ENCODE assay signal across 28 cellular contexts in genomic region chr2:222459983-222460382, GRCh38. TPM values are rescaled to one million over a fixed set of nuclear protein-coding genes. Genes with fewer than 3 reads are reported as not detected.
"Had no signal": no experiment of that assay in that cellular context is flagged by ENCODE, and none has a peak within 500 bp of the region (broad histone marks: within the 10 kb centered on the region; RNA-seq: fewer than 3 reads in every experiment).

No MANE protein-coding gene starts in this region.

- H3K27ac Mint-ChIP-seq: dendritic cell treated with granulocyte-macrophage colony-stimulating factor and Interleukin-4, amounts not matched to agents 40 ng/mL and 50 ng/mL, for 4 days; effector memory CD8-positive, alpha-beta T cell; endodermal cell; immature natural killer cell; memory B cell had no signal

- H3K27me3 ChIP-seq: colonic mucosa, foreskin keratinocyte, heart left ventricle had no signal

- H3K27ac ChIP-seq: colonic mucosa, epithelial cell of prostate, foreskin keratinocyte, gastroesophageal sphincter, heart left ventricle, hepatocyte, left ventricle myocardium inferior, lower lobe of right lung had no signal

- H2AFZ ChIP-seq: hepatocyte had no signal

- H3K4me2 ChIP-seq: hepatocyte had no signal

- H3K9me3 ChIP-seq: colonic mucosa, gastroesophageal sphincter, heart left ventricle, left ventricle myocardium inferior, lower lobe of right lung had no signal

- H3K4me1 ChIP-seq: colonic mucosa, foreskin keratinocyte, gastroesophageal sphincter, lower lobe of right lung had no signal

- H3K4me3 ChIP-seq: colonic mucosa, gastroesophageal sphincter, heart left ventricle, hepatocyte, left ventricle myocardium inferior, lower lobe of right lung had no signal

- H3K36me3 ChIP-seq: colonic mucosa, gastroesophageal sphincter, heart left ventricle, left ventricle myocardium inferior, lower lobe of right lung had no signal

- H3K4me3 Mint-ChIP-seq: dendritic cell treated with granulocyte-macrophage colony-stimulating factor and Interleukin-4, amounts not matched to agents 40 ng/mL and 50 ng/mL, for 4 days; effector memory CD8-positive, alpha-beta T cell; endodermal cell; immature natural killer cell; memory B cell; naive thymus-derived CD4-positive, alpha-beta T cell had no signal

- H3K79me2 ChIP-seq: hepatocyte had no signal

- H3K4me1 Mint-ChIP-seq: endodermal cell; immature natural killer cell; memory B cell; naive thymus-derived CD4-positive, alpha-beta T cell had no signal

- DNase-seq: colonic mucosa; cortex of kidney; effector CD8-positive, alpha-beta T cell; effector memory CD8-positive, alpha-beta T cell; endodermal cell; erythroblast; foreskin keratinocyte; heart left ventricle; hypothalamus; immature natural killer cell; islet precursor cell; kidney; kidney glomerular epithelial cell; left colon; left ventricle myocardium inferior; lower lobe of right lung; mesendoderm; midbrain; naive thymus-derived CD4-positive, alpha-beta T cell had no signal

- H3K9me3 Mint-ChIP-seq: dendritic cell treated with granulocyte-macrophage colony-stimulating factor and Interleukin-4, amounts not matched to agents 40 ng/mL and 50 ng/mL, for 4 days; memory B cell had no signal

- H3K36me3 Mint-ChIP-seq: immature natural killer cell; naive thymus-derived CD4-positive, alpha-beta T cell had no signal

- H3K27me3 Mint-ChIP-seq: memory B cell had no signal

RNA-seq across cellular contexts. Expression of gene SGPP2, which starts 35.6 kb away (rescaled TPM):
- total RNA-seq: dermis microvascular lymphatic vessel endothelial cell, endodermal cell, fibroblast of lung, fibroblast of villous mesenchyme, lung microvascular endothelial cell had no signal
- polyA plus RNA-seq: fibroblast of lung, immature natural killer cell had no signal
